Comparison of ENCODE assay signal across 8 cellular contexts in genomic region chr19:2477732-2478191, GRCh38. TPM values are rescaled to one million over a fixed set of nuclear protein-coding genes. Genes with fewer than 3 reads are reported as not detected.
DNase-seq lines count a peak whose midpoint lies in the region; ATAC-seq, FAIRE-seq and TF ChIP-seq lines count a peak whose summit lies in the region.

No MANE protein-coding gene starts in this region.

- POLR2A ChIA-PET in Panc1 (lab: Charles Lee), result interaction anchor here (0.6 to 0.7 kb wide), 2 partner anchors 12 to 18 kb away, joined by 8 to 14 read pairs; no protein-coding TSS in a partner anchor

- TF ChIP-seq POLR2A in right lobe of liver (IDR thresholded peaks at IDR 0.05), result peak; percentile 4

- intact Hi-C loops in Panc1 (cut with micrococcal nuclease; ENCODE audit: unreplicated experiment), result loop anchor here (10.0 kb wide), 1 partner anchor 67 kb away; no protein-coding TSS in a partner anchor
- intact Hi-C loops in right lobe of liver (cut with DNase I), result loop anchor here (10.0 kb wide), 2 partner anchors 97 to 137 kb away; no protein-coding TSS in a partner anchor

- H3K4me1 ChIP-seq in Panc1 (ENCODE audit: control insufficient read depth, insufficient read depth, low read length) (peaks cover 7% of the 10 kb centered on the region), right lobe of liver (peaks cover 0 to 13% (median 0%) of the 10 kb centered on the region in 4 donors), thoracic aorta (ENCODE audit: control insufficient read depth in 1 of 2, low read depth in 2 of 2) (peaks cover 13 to 31% of the 10 kb centered on the region in 2 donors)

- H3K27ac ChIP-seq in Panc1 (ENCODE audit: low read length), result peak overlapping the region; percentile 87
- H3K27ac ChIP-seq in right lobe of liver, result peak overlapping the region; percentile 81 to 97 (median 93)
- H3K27ac ChIP-seq in thoracic aorta, result peak overlapping the region; percentile 87 to 91

- no peaks in the 10 kb centered on the region for H3K27me3 ChIP-seq in Panc1 (ENCODE audit: control insufficient read depth, insufficient read depth, low read length)
- H3K27me3 ChIP-seq in right lobe of liver, result no peaks in the 10 kb centered on the region
- no peaks in the 10 kb centered on the region for H3K27me3 ChIP-seq in thoracic aorta (replicated peaks; ENCODE audit: insufficient read depth)

- no peak for FAIRE-seq in HTR-8/SVneo (lab: Jason Lieb, UNC)

- in situ Hi-C loops in Panc1 (cut with HindIII; ENCODE audit: low pct_unique_long_range_greater_than_20kb, low sequenced_read_pairs), result no loop called here

- H3K9me3 ChIP-seq in Panc1 (ENCODE audit: control insufficient read depth, insufficient read depth, low read depth, low read length) (no peaks in the 10 kb centered on the region), right lobe of liver (no peaks in the 10 kb centered on the region), thoracic aorta (peaks cover 2% of the 10 kb centered on the region)

- no peak for TF ChIP-seq CTCF in Panc1 (IDR thresholded peaks at IDR 0.05)
- TF ChIP-seq CTCF in right lobe of liver (IDR thresholded peaks at IDR 0.05), result no peak
- no peak for TF ChIP-seq CTCF in thoracic aorta (IDR thresholded peaks at IDR 0.05)

- BruUV-seq in Panc1 (replicated peaks; lab: Mats Ljungman, UMichigan), result no TSS peak

- DNase-seq in ELR (ENCODE audit: low read depth) (peak; percentile 61), Panc1 (ENCODE audit: low read depth, low spot score) (no peak), right lobe of liver (peak in 2 of 3 donors; percentile 49 to 74), thoracic aorta (ENCODE audit: low spot score) (no peak), HTR-8/SVneo (ENCODE audit: insufficient read length, low spot score) (no peak)
- DNase-seq in central memory CD4-positive, alpha-beta T cell, result peak; percentile 28

- H3K36me3 ChIP-seq in Panc1 (ENCODE audit: control insufficient read depth, insufficient read depth, low read length), result peaks cover 3% of the 10 kb centered on the region
- H3K36me3 ChIP-seq in right lobe of liver, result peaks cover 0 to 14% (median 7%) of the 10 kb centered on the region in 4 donors
- peaks cover 12% of the 10 kb centered on the region for H3K36me3 ChIP-seq in thoracic aorta

- peak overlapping the region; percentile 82 to 94 for H3K4me3 ChIP-seq in Panc1 (ENCODE audit: low read depth in 2 of 2, low read length in 2 of 2)
- H3K4me3 ChIP-seq in right lobe of liver, result peak overlapping the region; percentile 71 to 96 (median 77)
- H3K4me3 ChIP-seq in thoracic aorta, result peak overlapping the region; percentile 89

- ATAC-seq in Panc1, result no peak
- ATAC-seq in right lobe of liver, result peak in 3 of 4 donors; percentile 0 to 12 (median 0)
- no peak for ATAC-seq in thoracic aorta (ENCODE audit: insufficient number of reproducible peaks, low FRiP score, low read depth)
- no peak for ATAC-seq in HG03196 (IDR thresholded peaks at IDR 0.05; ENCODE audit: unreplicated experiment)
- ATAC-seq in HG02938 (IDR thresholded peaks at IDR 0.05; ENCODE audit: unreplicated experiment), result no peak

- CTCF ChIA-PET in Panc1 (lab: Charles Lee), result interaction anchor here (0.6 to 1.6 kb wide), 3 partner anchors 102 to 139 kb away, joined by 3 to 6 read pairs (median 4); no protein-coding TSS in a partner anchor

- 3% methylated on average over 17 of the region's 21 CpGs for WGBS in right lobe of liver (ENCODE audit: insufficient coverage, low coverage, low lambda C conversion rate, missing lambda C conversion rate)

RNA-seq across cellular contexts. Expression of gene GADD45B, which starts 1.8 kb away (rescaled TPM):
- 56.2 TPM for total RNA-seq in Panc1 (2021; ENCODE audit: unreplicated experiment)
- polyA plus RNA-seq in Panc1 (2012; ENCODE audit: insufficient read length), result 43.3 TPM
- total RNA-seq in right lobe of liver, result 100 to 1,000 TPM in 4 of 6 experiments, 10 to 100 TPM in 2; 39.0 to 176 (median 127) TPM
- total RNA-seq in thoracic aorta, result 100 to 1,000 TPM; 430 to 498 TPM

RNA-seq across cellular contexts. Expression of gene LMNB2, which starts 21.0 kb away (rescaled TPM):
- total RNA-seq in Panc1 (2021; ENCODE audit: unreplicated experiment) (159 TPM), right lobe of liver (10 to 100 TPM in 1 of 6 experiments, 1 to 10 TPM in 5; 4.6 to 11.6 (median 7.1) TPM), thoracic aorta (10 to 100 TPM; 23.6 to 43.3 TPM)
- polyA plus RNA-seq in Panc1 (2012; ENCODE audit: insufficient read length), result 166 TPM

RNA-seq across cellular contexts. Expression of gene TIMM13, which starts 50.4 kb away (rescaled TPM):
- total RNA-seq in Panc1 (2021; ENCODE audit: unreplicated experiment) (128 TPM), right lobe of liver (10 to 100 TPM; 35.5 to 59.8 (median 51.1) TPM), thoracic aorta (10 to 100 TPM; 19.4 to 23.4 TPM)
- 172 TPM for polyA plus RNA-seq in Panc1 (2012; ENCODE audit: insufficient read length)

Comparison
In these comparisons a context has a peak if more than half of its experiments do, and no peak if none do; other contexts are left out.
1. DNase-seq: peak in ELR (single experiment), central memory CD4-positive, alpha-beta T cell (single experiment) and right lobe of liver (2 of 3); none in Panc1 (single experiment), thoracic aorta (single experiment) and HTR-8/SVneo (single experiment).
2. ATAC-seq: peak in right lobe of liver (3 of 4); none in Panc1 (single experiment), thoracic aorta (single experiment), HG03196 (single experiment) and HG02938 (single experiment).
3. Peak in every context shown above with its lines, with median percentiles within 50 percentile points of each other: H3K27ac ChIP-seq and H3K4me3 ChIP-seq.